Comparison of ENCODE assay signal across 20 cellular contexts in the genomic region with DNA sequence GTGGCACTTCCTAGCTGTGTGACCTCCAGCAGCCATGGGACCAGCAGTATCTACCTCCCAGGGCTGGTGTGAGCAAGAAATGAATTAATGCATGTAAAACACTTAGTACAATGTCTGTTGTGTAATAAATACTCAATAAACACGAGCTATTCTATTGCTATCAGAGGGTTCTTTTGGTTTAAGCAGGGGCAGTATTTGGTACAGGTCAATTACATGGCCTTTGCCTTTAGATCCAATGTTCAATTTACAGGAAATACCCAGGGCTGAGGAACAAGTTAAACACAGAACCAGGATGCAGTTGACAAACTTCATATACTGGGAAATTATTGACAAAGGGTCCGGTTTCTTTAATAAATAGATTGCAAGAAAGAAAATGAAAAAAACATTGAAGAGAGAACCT. TPM values are rescaled to one million over a fixed set of nuclear protein-coding genes. Genes with fewer than 3 reads are reported as not detected.
DNase-seq lines count a peak whose midpoint lies in the region; ATAC-seq and TF ChIP-seq lines count a peak whose summit lies in the region.
"Had no signal": no experiment of that assay in that cellular context is flagged by ENCODE, and none has a peak within 500 bp of the region (broad histone marks: within the 10 kb centered on the region; RNA-seq: fewer than 3 reads in every experiment).

No MANE protein-coding gene starts in this region.

- H3K36me3 ChIP-seq in right atrium auricular region (peaks cover 44% of the 10 kb centered on the region), esophagus squamous epithelium (no peaks in the 10 kb centered on the region), mesenchymal stem cell (ENCODE audit: control insufficient read depth in 1 of 2, insufficient read depth in 2 of 2, low read depth in 1 of 2, low read length in 2 of 2) (no peaks in the 10 kb centered on the region), uterus (no peaks in the 10 kb centered on the region)
- H3K36me3 ChIP-seq: HAP-1, neutrophil had no signal

- H3K4me2 ChIP-seq in mesenchymal stem cell (ENCODE audit: low read length, poor library complexity, severe bottlenecking): no peak overlapping the region

- peak overlapping the region in 1 of 2 experiments; percentile 14 for H3K18ac ChIP-seq in mesenchymal stem cell (ENCODE audit: low read depth in 1 of 2, low read length in 2 of 2)

- H2AK5ac ChIP-seq in mesenchymal stem cell (ENCODE audit: low read length, severe bottlenecking): no peak overlapping the region

- H3K4me3 ChIP-seq in right atrium auricular region (peak overlapping the region in 1 of 2 donors; percentile 66), esophagus squamous epithelium (no peak overlapping the region), mesenchymal stem cell (ENCODE audit: insufficient read depth in 1 of 2, low read depth in 1 of 2, low read length in 2 of 2) (no peak overlapping the region), uterus (no peak overlapping the region)
- H3K4me3 ChIP-seq: HAP-1 had no signal

- no peak for ATAC-seq in GM21529 (IDR thresholded peaks at IDR 0.05; ENCODE audit: unreplicated experiment)
- ATAC-seq: activated CD8-positive, alpha-beta memory T cell treated with anti-CD3 and anti-CD28 coated beads, Interleukin-2, amount 10 ng/mL, durations not matched to agents 7 days and 5 days; activated naive CD8-positive, alpha-beta T cell treated with anti-CD3 and anti-CD28 coated beads, Interleukin-2, amount 50 U/mL, for 24 hours had no signal

- TF ChIP-seq CTCF in right atrium auricular region (IDR thresholded peaks at IDR 0.05) (no peak), esophagus squamous epithelium (IDR thresholded peaks at IDR 0.05) (no peak), uterus (IDR thresholded peaks at IDR 0.05) (no peak)

- 64 to 65% methylated on average over 2 of the region's 2 CpGs for WGBS in esophagus squamous epithelium, 2 donors
- WGBS in mesenchymal stem cell: 100% methylated on average over 2 of the region's 2 CpGs

- peak overlapping the region; percentile 78 for H4K91ac ChIP-seq in mesenchymal stem cell (ENCODE audit: low read length)

- no peaks in the 10 kb centered on the region for H3K79me1 ChIP-seq in mesenchymal stem cell (replicated peaks; ENCODE audit: low read length, poor library complexity, severe bottlenecking)

- H3K4me1 ChIP-seq in right atrium auricular region (peaks cover 0 to 78% of the 10 kb centered on the region in 2 donors), esophagus squamous epithelium (peaks cover 22 to 78% (median 44%) of the 10 kb centered on the region in 3 donors), mesenchymal stem cell (ENCODE audit: control insufficient read depth, insufficient read depth, low read depth, low read length) (peaks cover 17% of the 10 kb centered on the region), uterus (peaks cover 0 to 13% of the 10 kb centered on the region in 2 donors)
- H3K4me1 ChIP-seq: HAP-1 had no signal

- DNase-seq in right atrium auricular region (ENCODE audit: low spot score): no peak
- no peak for DNase-seq in cardiac septum (ENCODE audit: low spot score)
- DNase-seq in esophagus squamous epithelium (lab: John Stamatoyannopoulos, UW): no peak
- DNase-seq in mesenchymal stem cell: no peak
- no peak for DNase-seq in uterus
- no peak for DNase-seq in retina
- no peak for DNase-seq in NCI-H1930 (lab: John Stamatoyannopoulos, UW)
- DNase-seq: activated CD4-positive, alpha-beta T cell treated with anti-CD3 and anti-CD28 coated beads, Interleukin-2, amount 10 ng/mL, durations not matched to agents 24 days and 14 days; activated CD8-positive, alpha-beta memory T cell treated with anti-CD3 and anti-CD28 coated beads, Interleukin-2, amount 10 ng/mL, durations not matched to agents 7 days and 5 days; activated naive CD8-positive, alpha-beta T cell treated with anti-CD3 and anti-CD28 coated beads, Interleukin-2, amount 50 U/mL, for 24 hours; activated T-cell treated with anti-CD3 and anti-CD28 coated beads, Interleukin-2, amount 50 U/mL, for 48 hours; DMS53; GDM1; NCI-H1417 treated with DMSO at 0.1 percent for 48 hours; NCI-H2107; NCI-H774; trophoblast cell had no signal

- H2BK120ac ChIP-seq in mesenchymal stem cell (ENCODE audit: low read depth, low read length): no peak overlapping the region

- no peak overlapping the region for H3K4ac ChIP-seq in mesenchymal stem cell (ENCODE audit: low read depth in 1 of 2, low read length in 2 of 2)

- no peak overlapping the region for H3K9ac ChIP-seq in mesenchymal stem cell (ENCODE audit: low read length)

- H4K8ac ChIP-seq in mesenchymal stem cell (ENCODE audit: low read length): no peak overlapping the region

- no peak overlapping the region for H2BK12ac ChIP-seq in mesenchymal stem cell (ENCODE audit: low read length in 2 of 2)

- H3K23ac ChIP-seq in mesenchymal stem cell (ENCODE audit: low read length in 2 of 2): no peak overlapping the region

- H2AFZ ChIP-seq in mesenchymal stem cell (ENCODE audit: low read depth, low read length): no peak overlapping the region

- H3K9me3 ChIP-seq in right atrium auricular region (no peaks in the 10 kb centered on the region), esophagus squamous epithelium (no peaks in the 10 kb centered on the region), mesenchymal stem cell (ENCODE audit: control insufficient read depth, low read length) (no peaks in the 10 kb centered on the region), uterus (no peaks in the 10 kb centered on the region)
- H3K9me3 ChIP-seq: HAP-1, neutrophil had no signal

- H2BK15ac ChIP-seq in mesenchymal stem cell (ENCODE audit: low read depth, poor library complexity, severe bottlenecking): no peak overlapping the region

- no peaks in the 10 kb centered on the region for H3K27me3 ChIP-seq in right atrium auricular region
- no peaks in the 10 kb centered on the region for H3K27me3 ChIP-seq in esophagus squamous epithelium
- H3K27me3 ChIP-seq in mesenchymal stem cell (ENCODE audit: control insufficient read depth in 1 of 2, insufficient read depth in 1 of 2, low read length in 2 of 2): peaks cover 0 to 5% of the 10 kb centered on the region in 2 experiments
- H3K27me3 ChIP-seq in uterus: no peaks in the 10 kb centered on the region

- H3K14ac ChIP-seq in mesenchymal stem cell (ENCODE audit: low read length in 2 of 2): no peak overlapping the region

- no peak for TF ChIP-seq POLR2A in esophagus squamous epithelium (IDR thresholded peaks at IDR 0.05)
- TF ChIP-seq POLR2A in uterus (IDR thresholded peaks at IDR 0.05): no peak

- H3K27ac ChIP-seq in right atrium auricular region: peak overlapping the region; percentile 90 to 96
- peak overlapping the region in 3 of 4 donors; percentile 11 to 85 (median 80) for H3K27ac ChIP-seq in esophagus squamous epithelium
- H3K27ac ChIP-seq in mesenchymal stem cell (ENCODE audit: low read length, poor library complexity, severe bottlenecking): no peak overlapping the region
- peak overlapping the region; percentile 85 to 89 for H3K27ac ChIP-seq in uterus
- H3K27ac ChIP-seq: neutrophil had no signal

- no peak overlapping the region for H2BK5ac ChIP-seq in mesenchymal stem cell (ENCODE audit: low read depth, low read length, poor library complexity, severe bottlenecking)

- intact Hi-C loops in cardiac septum (cut with DNase I) (no loop called here), esophagus squamous epithelium (cut with DNase I) (loop anchor here (10.0 kb wide), 1 partner anchor 87 kb away; no protein-coding TSS in a partner anchor), uterus (cut with DNase I; ENCODE audit: low total_unique reads) (no loop called here)

RNA-seq across cellular contexts. Expression of gene TGM2, which starts 2.9 kb away (rescaled TPM):
- total RNA-seq in right atrium auricular region (1,000 to 10,000 TPM in 1 of 2 donors, 100 to 1,000 TPM in 1; 680 to 1,303 TPM), cardiac septum (792 TPM), esophagus squamous epithelium (10 to 100 TPM in 2 of 4 donors, 1 to 10 TPM in 2; 2.8 to 33.2 (median 11.5) TPM), uterus (100 to 1,000 TPM; 136 to 639 (median 209) TPM)
- 537 TPM for polyA plus RNA-seq in mesenchymal stem cell (2013, experiment 1 of 2)
- polyA plus RNA-seq in mesenchymal stem cell (2013, experiment 2 of 2): 530 TPM

Comparison
In these comparisons a context has a peak if more than half of its experiments do, and no peak if none do; other contexts are left out.
1. RNA of gene TGM2, which starts 2.9 kb away (total RNA-seq): 680 to 1,303 TPM in right atrium auricular region, 792 TPM in cardiac septum (single experiment) and 136 to 639 TPM in uterus; 2.8 to 33.2 TPM in esophagus squamous epithelium; every median in the first group is over 4 times any median in the second.